Comparison of ENCODE assay signal across 8 cellular contexts in genomic region chr5:61167382-61167781, GRCh38. TPM values are rescaled to one million over a fixed set of nuclear protein-coding genes. Genes with fewer than 3 reads are reported as not detected.
DNase-seq lines count a peak whose midpoint lies in the region; ATAC-seq and TF ChIP-seq lines count a peak whose summit lies in the region.

No MANE protein-coding gene starts in this region.

- H3K4me3 ChIP-seq in OCI-LY1 (ENCODE audit: low read depth, low read length, poor library complexity, severe bottlenecking) (no peak overlapping the region), stomach (no peak overlapping the region), tibial artery (no peak overlapping the region), sigmoid colon (no peak overlapping the region)

- no peaks in the 10 kb centered on the region for H3K79me2 ChIP-seq in OCI-LY1 (ENCODE audit: insufficient read depth, low read length)

- no peak overlapping the region for H3K4me2 ChIP-seq in OCI-LY1 (ENCODE audit: low read length)

- intact Hi-C loops in stomach (cut with DNase I; ENCODE audit: low total_unique reads) (no loop called here), tibial artery (cut with DNase I; ENCODE audit: low total_unique reads) (loop anchor here (10.0 kb wide), 1 partner anchor 223 kb away; the partner anchor contains the start of genes ERCC8 and NDUFAF2), sigmoid colon (cut with DNase I) (loop anchor here (10.0 kb wide), 2 partner anchors 487 to 767 kb away; no protein-coding TSS in a partner anchor)

- TF ChIP-seq POLR2A in stomach (IDR thresholded peaks at IDR 0.05), result no peak
- TF ChIP-seq POLR2A in sigmoid colon (IDR thresholded peaks at IDR 0.05), result no peak

- H4K20me1 ChIP-seq in OCI-LY1 (ENCODE audit: insufficient read depth, low read length), result no peaks in the 10 kb centered on the region

- TF ChIP-seq EP300 in stomach (IDR thresholded peaks at IDR 0.05) (no peak), sigmoid colon (IDR thresholded peaks at IDR 0.05) (no peak)

- H3K27ac ChIP-seq in OCI-LY1 (ENCODE audit: low read depth, low read length, poor library complexity, severe bottlenecking) (no peak overlapping the region), stomach (no peak overlapping the region), tibial artery (no peak overlapping the region), sigmoid colon (no peak overlapping the region)

- 46 to 55% (median 49%) methylated on average over 4 of the region's 4 CpGs for WGBS in stomach, 5 donors
- 45 to 60% methylated on average over 4 of the region's 4 CpGs for WGBS in sigmoid colon, 2 donors

- no peaks in the 10 kb centered on the region for H3K9me2 ChIP-seq in OCI-LY1 (ENCODE audit: low read depth, low read length)

- no peak for ATAC-seq in HG03175 (IDR thresholded peaks at IDR 0.05; ENCODE audit: unreplicated experiment)

- no peak overlapping the region for H2AFZ ChIP-seq in OCI-LY1 (ENCODE audit: low read length)

- TF ChIP-seq CTCF in OCI-LY1 (IDR thresholded peaks at IDR 0.05; ENCODE audit: low read length) (peak; percentile 45), stomach (IDR thresholded peaks at IDR 0.05) (peak in 2 of 7 experiments; percentile 18 to 38), tibial artery (IDR thresholded peaks at IDR 0.05) (peak in 1 of 2 experiments; percentile 18), sigmoid colon (IDR thresholded peaks at IDR 0.05) (no peak)

- H3K36me3 ChIP-seq in OCI-LY1 (ENCODE audit: insufficient read depth, low read length) (no peaks in the 10 kb centered on the region; the same call in 1 of the 2 replicates), stomach (no peaks in the 10 kb centered on the region), tibial artery (no peaks in the 10 kb centered on the region), sigmoid colon (no peaks in the 10 kb centered on the region)

- peaks cover 16% of the 10 kb centered on the region for H3K4me1 ChIP-seq in OCI-LY1 (ENCODE audit: insufficient read depth, low read length, severe bottlenecking)
- peaks cover 0 to 16% (median 13%) of the 10 kb centered on the region in 4 donors for H3K4me1 ChIP-seq in stomach
- H3K4me1 ChIP-seq in tibial artery, result peaks cover 0 to 13% (median 3%) of the 10 kb centered on the region in 4 donors
- H3K4me1 ChIP-seq in sigmoid colon, result peaks cover 0 to 11% (median 6%) of the 10 kb centered on the region in 4 donors

- no peaks in the 10 kb centered on the region for H3F3A ChIP-seq in OCI-LY1 (ENCODE audit: insufficient read depth, low read length)

- H3K27me3 ChIP-seq in OCI-LY1 (ENCODE audit: insufficient read depth, low read length), result no peaks in the 10 kb centered on the region
- no peaks in the 10 kb centered on the region for H3K27me3 ChIP-seq in stomach
- H3K27me3 ChIP-seq in tibial artery, result no peaks in the 10 kb centered on the region
- H3K27me3 ChIP-seq in sigmoid colon, result no peaks in the 10 kb centered on the region

- no peaks in the 10 kb centered on the region for H3K9me3 ChIP-seq in OCI-LY1 (ENCODE audit: low read length)
- H3K9me3 ChIP-seq in stomach, result no peaks in the 10 kb centered on the region
- H3K9me3 ChIP-seq in tibial artery, result no peaks in the 10 kb centered on the region
- H3K9me3 ChIP-seq in sigmoid colon, result no peaks in the 10 kb centered on the region

- H3K9ac ChIP-seq in OCI-LY1 (ENCODE audit: low read length), result no peak overlapping the region

- DNase-seq in SIG-M5 treated with dmso at 0.1 percent for 504 hours (lab: John Stamatoyannopoulos, UW; ENCODE audit: unreplicated experiment), result peak; percentile 16
- no peak for DNase-seq in SIG-M5 (lab: John Stamatoyannopoulos, UW)
- DNase-seq in fibroblast of peridontal ligament (ENCODE audit: extremely low read depth), result peak; percentile 78
- DNase-seq in stomach, result peak; percentile 32
- no peak for DNase-seq in tibial artery
- no peak for DNase-seq in sigmoid colon

RNA-seq across cellular contexts. Expression of gene SMIM15, which starts 5.1 kb away (rescaled TPM):
- total RNA-seq in stomach, result 10 to 100 TPM; 21.6 to 60.8 (median 25.2) TPM
- polyA plus RNA-seq in stomach, result 10 to 100 TPM; 22.2 to 44.3 (median 34.6) TPM
- total RNA-seq in sigmoid colon, result 10 to 100 TPM; 12.2 to 35.0 (median 21.2) TPM
- polyA plus RNA-seq in sigmoid colon, result 10 to 100 TPM; 43.3 to 77.0 (median 48.6) TPM

Comparison
In these comparisons a context has a peak if more than half of its experiments do, and no peak if none do; other contexts are left out.
1. DNase-seq: peak in SIG-M5 treated with dmso at 0.1 percent for 504 hours (single experiment), fibroblast of peridontal ligament (single experiment) and stomach (single experiment); none in SIG-M5 (single experiment), tibial artery (0 of 2) and sigmoid colon (single experiment).